1 cellular context compared by ENCODE assay signal in the genomic region with DNA sequence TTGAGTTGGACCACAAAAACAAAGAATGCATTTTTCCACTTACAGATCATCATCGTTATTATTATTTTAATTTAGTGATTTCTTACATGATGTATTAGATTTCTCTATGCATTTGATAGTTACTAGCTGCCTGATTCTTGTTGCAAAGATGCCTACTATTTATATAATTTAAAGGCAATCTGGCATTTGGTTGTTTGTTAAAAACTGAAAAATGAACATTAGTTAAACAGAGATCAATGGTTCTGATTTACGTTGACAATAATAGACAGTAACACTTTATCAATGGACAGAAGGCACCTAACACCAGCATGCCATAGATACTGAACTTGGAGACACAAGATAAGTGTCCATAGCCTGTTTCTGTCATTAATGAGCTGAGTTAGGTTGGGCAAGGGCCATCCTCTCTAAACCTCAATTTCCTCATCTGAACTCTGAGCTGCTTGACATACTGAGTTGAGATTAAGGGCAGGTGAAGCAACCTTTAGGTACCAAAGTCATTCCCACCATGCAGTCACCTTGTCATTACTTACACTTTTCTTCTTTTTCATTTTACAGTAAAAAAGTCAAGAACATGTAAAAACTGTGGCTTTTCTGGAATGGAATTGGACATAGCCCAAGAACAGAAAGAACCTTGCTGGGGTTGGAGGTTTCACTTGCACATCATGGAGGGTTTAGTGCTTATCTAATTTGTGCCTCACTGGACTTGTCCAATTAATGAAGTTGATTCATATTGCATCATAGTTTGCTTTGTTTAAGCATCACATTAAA.
TF ChIP-seq lines count a peak whose summit lies in the region.

No MANE protein-coding gene starts in this region.

TF ChIP-seq in HepG2, 621 proteins besides CTCF, POLR2A, EP300 and RAD21 (continued from another document):
- TF ChIP-seq, protein P1, sequence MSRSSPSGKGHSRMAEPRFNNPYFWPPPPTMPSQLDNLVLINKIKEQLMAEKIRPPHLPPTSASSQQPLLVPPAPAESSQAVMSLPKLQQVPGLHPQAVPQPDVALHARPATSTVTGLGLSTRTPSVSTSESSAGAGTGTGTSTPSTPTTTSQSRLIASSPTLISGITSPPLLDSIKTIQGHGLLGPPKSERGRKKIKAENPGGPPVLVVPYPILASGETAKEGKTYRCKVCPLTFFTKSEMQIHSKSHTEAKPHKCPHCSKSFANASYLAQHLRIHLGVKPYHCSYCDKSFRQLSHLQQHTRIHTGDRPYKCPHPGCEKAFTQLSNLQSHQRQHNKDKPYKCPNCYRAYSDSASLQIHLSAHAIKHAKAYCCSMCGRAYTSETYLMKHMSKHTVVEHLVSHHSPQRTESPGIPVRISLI (CRISPR knock-in tag; IDR thresholded peaks at IDR 0.05; ENCODE audit: borderline replicate concordance), result peak; percentile 32; the same call in 1 of the 2 replicates
- TF ChIP-seq PRMT3 (CRISPR knock-in tag; IDR thresholded peaks at IDR 0.05; ENCODE audit: borderline replicate concordance, low read depth) (no peak), ASH2L (IDR thresholded peaks at IDR 0.05; ENCODE audit: insufficient read length, low read depth, low read length) (no peak), RFXAP (CRISPR knock-in tag; IDR thresholded peaks at IDR 0.05; ENCODE audit: borderline replicate concordance) (no peak), DMAP1 (CRISPR knock-in tag; IDR thresholded peaks at IDR 0.05) (0 out of 2 replicates have a peak, but pooled peaks have one; percentile 30), PRPF4 (IDR thresholded peaks at IDR 0.05; ENCODE audit: low read depth, low read length, poor library complexity, severe bottlenecking) (no peak), ZBTB38 (CRISPR knock-in tag; IDR thresholded peaks at IDR 0.05) (no peak), ZFAT (CRISPR knock-in tag; conservative IDR thresholded peaks at IDR 0.05) (no peak), HOXA5 (CRISPR knock-in tag; IDR thresholded peaks at IDR 0.05) (0 out of 2 replicates have a peak, but pooled peaks have one; percentile 62), MAFG (CRISPR knock-in tag; IDR thresholded peaks at IDR 0.05) (no peak), ARNTL (CRISPR knock-in tag; IDR thresholded peaks at IDR 0.05) (peak; percentile 23; the same call in 1 of the 2 replicates), NONO (IDR thresholded peaks at IDR 0.05) (no peak), NONO (CRISPR knock-in tag; conservative IDR thresholded peaks at IDR 0.05) (peak; percentile 47), RORA (CRISPR knock-in tag; IDR thresholded peaks at IDR 0.05) (no peak), MYNN (CRISPR knock-in tag; IDR thresholded peaks at IDR 0.05; ENCODE audit: low read depth) (no peak), GATAD2A (CRISPR knock-in tag; IDR thresholded peaks at IDR 0.05) (peak; percentile 93), ZNF558 (CRISPR knock-in tag; IDR thresholded peaks at IDR 0.05; ENCODE audit: borderline replicate concordance) (no peak), PAF1 (CRISPR knock-in tag; IDR thresholded peaks at IDR 0.05) (peak; percentile 80; the same call in 1 of the 2 replicates), NR2F1 (CRISPR knock-in tag; IDR thresholded peaks at IDR 0.05) (peak; percentile 41 to 43; a peak in 2 of 4 replicates), ZNF724P (CRISPR knock-in tag; IDR thresholded peaks at IDR 0.05; ENCODE audit: borderline replicate concordance) (no peak), JUN (CRISPR knock-in tag; IDR thresholded peaks at IDR 0.05) (no peak), ZC3H13 (CRISPR knock-in tag; IDR thresholded peaks at IDR 0.05) (peak; percentile 59; the same call in 1 of the 2 replicates)
- TF ChIP-seq, protein P2, sequence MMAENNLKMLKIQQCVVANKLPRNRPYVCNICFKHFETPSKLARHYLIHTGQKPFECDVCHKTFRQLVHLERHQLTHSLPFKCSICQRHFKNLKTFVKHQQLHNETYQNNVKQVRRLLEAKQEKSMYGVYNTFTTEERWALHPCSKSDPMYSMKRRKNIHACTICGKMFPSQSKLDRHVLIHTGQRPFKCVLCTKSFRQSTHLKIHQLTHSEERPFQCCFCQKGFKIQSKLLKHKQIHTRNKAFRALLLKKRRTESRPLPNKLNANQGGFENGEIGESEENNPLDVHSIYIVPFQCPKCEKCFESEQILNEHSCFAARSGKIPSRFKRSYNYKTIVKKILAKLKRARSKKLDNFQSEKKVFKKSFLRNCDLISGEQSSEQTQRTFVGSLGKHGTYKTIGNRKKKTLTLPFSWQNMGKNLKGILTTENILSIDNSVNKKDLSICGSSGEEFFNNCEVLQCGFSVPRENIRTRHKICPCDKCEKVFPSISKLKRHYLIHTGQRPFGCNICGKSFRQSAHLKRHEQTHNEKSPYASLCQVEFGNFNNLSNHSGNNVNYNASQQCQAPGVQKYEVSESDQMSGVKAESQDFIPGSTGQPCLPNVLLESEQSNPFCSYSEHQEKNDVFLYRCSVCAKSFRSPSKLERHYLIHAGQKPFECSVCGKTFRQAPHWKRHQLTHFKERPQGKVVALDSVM (CRISPR knock-in tag; IDR thresholded peaks at IDR 0.05), result no peak
- TF ChIP-seq, protein P3, sequence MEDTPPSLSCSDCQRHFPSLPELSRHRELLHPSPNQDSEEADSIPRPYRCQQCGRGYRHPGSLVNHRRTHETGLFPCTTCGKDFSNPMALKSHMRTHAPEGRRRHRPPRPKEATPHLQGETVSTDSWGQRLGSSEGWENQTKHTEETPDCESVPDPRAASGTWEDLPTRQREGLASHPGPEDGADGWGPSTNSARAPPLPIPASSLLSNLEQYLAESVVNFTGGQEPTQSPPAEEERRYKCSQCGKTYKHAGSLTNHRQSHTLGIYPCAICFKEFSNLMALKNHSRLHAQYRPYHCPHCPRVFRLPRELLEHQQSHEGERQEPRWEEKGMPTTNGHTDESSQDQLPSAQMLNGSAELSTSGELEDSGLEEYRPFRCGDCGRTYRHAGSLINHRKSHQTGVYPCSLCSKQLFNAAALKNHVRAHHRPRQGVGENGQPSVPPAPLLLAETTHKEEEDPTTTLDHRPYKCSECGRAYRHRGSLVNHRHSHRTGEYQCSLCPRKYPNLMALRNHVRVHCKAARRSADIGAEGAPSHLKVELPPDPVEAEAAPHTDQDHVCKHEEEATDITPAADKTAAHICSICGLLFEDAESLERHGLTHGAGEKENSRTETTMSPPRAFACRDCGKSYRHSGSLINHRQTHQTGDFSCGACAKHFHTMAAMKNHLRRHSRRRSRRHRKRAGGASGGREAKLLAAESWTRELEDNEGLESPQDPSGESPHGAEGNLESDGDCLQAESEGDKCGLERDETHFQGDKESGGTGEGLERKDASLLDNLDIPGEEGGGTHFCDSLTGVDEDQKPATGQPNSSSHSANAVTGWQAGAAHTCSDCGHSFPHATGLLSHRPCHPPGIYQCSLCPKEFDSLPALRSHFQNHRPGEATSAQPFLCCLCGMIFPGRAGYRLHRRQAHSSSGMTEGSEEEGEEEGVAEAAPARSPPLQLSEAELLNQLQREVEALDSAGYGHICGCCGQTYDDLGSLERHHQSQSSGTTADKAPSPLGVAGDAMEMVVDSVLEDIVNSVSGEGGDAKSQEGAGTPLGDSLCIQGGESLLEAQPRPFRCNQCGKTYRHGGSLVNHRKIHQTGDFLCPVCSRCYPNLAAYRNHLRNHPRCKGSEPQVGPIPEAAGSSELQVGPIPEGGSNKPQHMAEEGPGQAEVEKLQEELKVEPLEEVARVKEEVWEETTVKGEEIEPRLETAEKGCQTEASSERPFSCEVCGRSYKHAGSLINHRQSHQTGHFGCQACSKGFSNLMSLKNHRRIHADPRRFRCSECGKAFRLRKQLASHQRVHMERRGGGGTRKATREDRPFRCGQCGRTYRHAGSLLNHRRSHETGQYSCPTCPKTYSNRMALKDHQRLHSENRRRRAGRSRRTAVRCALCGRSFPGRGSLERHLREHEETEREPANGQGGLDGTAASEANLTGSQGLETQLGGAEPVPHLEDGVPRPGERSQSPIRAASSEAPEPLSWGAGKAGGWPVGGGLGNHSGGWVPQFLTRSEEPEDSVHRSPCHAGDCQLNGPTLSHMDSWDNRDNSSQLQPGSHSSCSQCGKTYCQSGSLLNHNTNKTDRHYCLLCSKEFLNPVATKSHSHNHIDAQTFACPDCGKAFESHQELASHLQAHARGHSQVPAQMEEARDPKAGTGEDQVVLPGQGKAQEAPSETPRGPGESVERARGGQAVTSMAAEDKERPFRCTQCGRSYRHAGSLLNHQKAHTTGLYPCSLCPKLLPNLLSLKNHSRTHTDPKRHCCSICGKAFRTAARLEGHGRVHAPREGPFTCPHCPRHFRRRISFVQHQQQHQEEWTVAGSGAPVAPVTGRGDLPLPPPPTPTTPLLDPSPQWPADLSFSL (CRISPR knock-in tag; IDR thresholded peaks at IDR 0.05), result no peak
- TF ChIP-seq, protein P4, sequence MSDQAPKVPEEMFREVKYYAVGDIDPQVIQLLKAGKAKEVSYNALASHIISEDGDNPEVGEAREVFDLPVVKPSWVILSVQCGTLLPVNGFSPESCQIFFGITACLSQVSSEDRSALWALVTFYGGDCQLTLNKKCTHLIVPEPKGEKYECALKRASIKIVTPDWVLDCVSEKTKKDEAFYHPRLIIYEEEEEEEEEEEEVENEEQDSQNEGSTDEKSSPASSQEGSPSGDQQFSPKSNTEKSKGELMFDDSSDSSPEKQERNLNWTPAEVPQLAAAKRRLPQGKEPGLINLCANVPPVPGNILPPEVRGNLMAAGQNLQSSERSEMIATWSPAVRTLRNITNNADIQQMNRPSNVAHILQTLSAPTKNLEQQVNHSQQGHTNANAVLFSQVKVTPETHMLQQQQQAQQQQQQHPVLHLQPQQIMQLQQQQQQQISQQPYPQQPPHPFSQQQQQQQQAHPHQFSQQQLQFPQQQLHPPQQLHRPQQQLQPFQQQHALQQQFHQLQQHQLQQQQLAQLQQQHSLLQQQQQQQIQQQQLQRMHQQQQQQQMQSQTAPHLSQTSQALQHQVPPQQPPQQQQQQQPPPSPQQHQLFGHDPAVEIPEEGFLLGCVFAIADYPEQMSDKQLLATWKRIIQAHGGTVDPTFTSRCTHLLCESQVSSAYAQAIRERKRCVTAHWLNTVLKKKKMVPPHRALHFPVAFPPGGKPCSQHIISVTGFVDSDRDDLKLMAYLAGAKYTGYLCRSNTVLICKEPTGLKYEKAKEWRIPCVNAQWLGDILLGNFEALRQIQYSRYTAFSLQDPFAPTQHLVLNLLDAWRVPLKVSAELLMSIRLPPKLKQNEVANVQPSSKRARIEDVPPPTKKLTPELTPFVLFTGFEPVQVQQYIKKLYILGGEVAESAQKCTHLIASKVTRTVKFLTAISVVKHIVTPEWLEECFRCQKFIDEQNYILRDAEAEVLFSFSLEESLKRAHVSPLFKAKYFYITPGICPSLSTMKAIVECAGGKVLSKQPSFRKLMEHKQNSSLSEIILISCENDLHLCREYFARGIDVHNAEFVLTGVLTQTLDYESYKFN (CRISPR knock-in tag; conservative IDR thresholded peaks at IDR 0.05), result 0 out of 2 replicates have a peak, but pooled peaks have one; percentile 50
- TF ChIP-seq, protein P5, sequence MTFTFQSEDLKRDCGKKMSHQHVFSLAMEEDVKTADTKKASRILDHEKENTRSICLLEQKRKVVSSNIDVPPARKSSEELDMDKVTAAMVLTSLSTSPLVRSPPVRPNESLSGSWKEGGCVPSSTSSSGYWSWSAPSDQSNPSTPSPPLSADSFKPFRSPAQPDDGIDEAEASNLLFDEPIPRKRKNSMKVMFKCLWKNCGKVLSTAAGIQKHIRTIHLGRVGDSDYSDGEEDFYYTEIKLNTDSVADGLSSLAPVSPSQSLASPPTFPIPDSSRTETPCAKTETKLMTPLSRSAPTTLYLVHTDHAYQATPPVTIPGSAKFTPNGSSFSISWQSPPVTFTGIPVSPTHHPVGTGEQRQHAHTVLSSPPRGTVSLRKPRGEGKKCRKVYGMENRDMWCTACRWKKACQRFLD (CRISPR knock-in tag; IDR thresholded peaks at IDR 0.05; ENCODE audit: borderline replicate concordance), result no peak
- TF ChIP-seq, protein P6, sequence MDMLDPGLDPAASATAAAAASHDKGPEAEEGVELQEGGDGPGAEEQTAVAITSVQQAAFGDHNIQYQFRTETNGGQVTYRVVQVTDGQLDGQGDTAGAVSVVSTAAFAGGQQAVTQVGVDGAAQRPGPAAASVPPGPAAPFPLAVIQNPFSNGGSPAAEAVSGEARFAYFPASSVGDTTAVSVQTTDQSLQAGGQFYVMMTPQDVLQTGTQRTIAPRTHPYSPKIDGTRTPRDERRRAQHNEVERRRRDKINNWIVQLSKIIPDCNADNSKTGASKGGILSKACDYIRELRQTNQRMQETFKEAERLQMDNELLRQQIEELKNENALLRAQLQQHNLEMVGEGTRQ (IDR thresholded peaks at IDR 0.05; ENCODE audit: low read depth, low read length), result no peak
- TF ChIP-seq, protein P6 (CRISPR knock-in tag; IDR thresholded peaks at IDR 0.05; ENCODE audit: borderline replicate concordance), result no peak
- TF ChIP-seq, protein P7, sequence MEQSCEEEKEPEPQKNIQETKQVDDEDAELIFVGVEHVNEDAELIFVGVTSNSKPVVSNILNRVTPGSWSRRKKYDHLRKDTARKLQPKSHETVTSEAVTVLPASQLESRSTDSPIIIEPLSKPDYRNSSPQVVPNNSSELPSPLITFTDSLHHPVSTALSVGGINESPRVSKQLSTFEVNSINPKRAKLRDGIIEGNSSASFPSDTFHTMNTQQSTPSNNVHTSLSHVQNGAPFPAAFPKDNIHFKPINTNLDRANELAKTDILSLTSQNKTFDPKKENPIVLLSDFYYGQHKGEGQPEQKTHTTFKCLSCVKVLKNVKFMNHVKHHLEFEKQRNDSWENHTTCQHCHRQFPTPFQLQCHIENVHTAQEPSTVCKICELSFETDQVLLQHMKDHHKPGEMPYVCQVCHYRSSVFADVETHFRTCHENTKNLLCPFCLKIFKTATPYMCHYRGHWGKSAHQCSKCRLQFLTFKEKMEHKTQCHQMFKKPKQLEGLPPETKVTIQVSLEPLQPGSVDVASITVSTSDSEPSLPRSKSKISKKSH (CRISPR knock-in tag; IDR thresholded peaks at IDR 0.05; ENCODE audit: borderline replicate concordance), result no peak
